20 cellular contexts compared by ENCODE assay signal in genomic region chr4:107843394-107843793, GRCh38. TPM values are rescaled to one million over a fixed set of nuclear protein-coding genes. Genes with fewer than 3 reads are reported as not detected.
DNase-seq lines count a peak whose midpoint lies in the region; TF ChIP-seq lines count a peak whose summit lies in the region.
"Had no signal": no experiment of that assay in that cellular context is flagged by ENCODE, and none has a peak within 500 bp of the region (broad histone marks: within the 10 kb centered on the region; RNA-seq: fewer than 3 reads in every experiment).

No MANE protein-coding gene starts in this region.

- no peaks in the 10 kb centered on the region for H3K4me1 ChIP-seq in mesendoderm (ENCODE audit: control insufficient read depth, low read depth, low read length)

- H2BK120ac ChIP-seq in mesendoderm (ENCODE audit: low read depth, low read length): no peak overlapping the region

- H3K56ac ChIP-seq in mesendoderm (ENCODE audit: low read length): no peak overlapping the region

- no peak overlapping the region for H3K9ac ChIP-seq in mesendoderm (ENCODE audit: low read length)
- H3K9ac ChIP-seq: GM23248 had no signal

- H3K27ac Mint-ChIP-seq in CD14-positive monocyte: peak overlapping the region; percentile 63 to 92 (median 88)
- H3K27ac Mint-ChIP-seq in dendritic cell treated with granulocyte-macrophage colony-stimulating factor and Interleukin-4, amounts not matched to agents 40 ng/mL and 50 ng/mL, for 4 days: peak overlapping the region; percentile 67

- H3K27me3 Mint-ChIP-seq in CD14-positive monocyte (ENCODE audit: low read depth in 3 of 3): peaks cover 0 to 1% (median 0%) of the 10 kb centered on the region in 3 donors
- H3K27me3 Mint-ChIP-seq in dendritic cell treated with granulocyte-macrophage colony-stimulating factor and Interleukin-4, amounts not matched to agents 40 ng/mL and 50 ng/mL, for 4 days: no peaks in the 10 kb centered on the region

- H2BK15ac ChIP-seq in mesendoderm (replicated peaks; ENCODE audit: low read depth): no peak overlapping the region

- H3K18ac ChIP-seq in mesendoderm (ENCODE audit: low read length): no peak overlapping the region

- H3K23ac ChIP-seq in mesendoderm (ENCODE audit: low read length): no peak overlapping the region

- H3K36me3 ChIP-seq in mesendoderm (ENCODE audit: control insufficient read depth, insufficient read depth, low read length): no peaks in the 10 kb centered on the region

- no peaks in the 10 kb centered on the region for H3K79me2 ChIP-seq in mesendoderm (ENCODE audit: control insufficient read depth, insufficient read depth, low read length)

- no peak overlapping the region for H2BK5ac ChIP-seq in mesendoderm (ENCODE audit: low read length)

- no peak overlapping the region for H2AK5ac ChIP-seq in mesendoderm (ENCODE audit: low read length)

- H3K4me3 Mint-ChIP-seq in CD14-positive monocyte: no peak overlapping the region
- no peak overlapping the region for H3K4me3 Mint-ChIP-seq in dendritic cell treated with granulocyte-macrophage colony-stimulating factor and Interleukin-4, amounts not matched to agents 40 ng/mL and 50 ng/mL, for 4 days

- peaks cover 11 to 28% of the 10 kb centered on the region in 2 donors for H3K36me3 Mint-ChIP-seq in CD14-positive monocyte
- no peaks in the 10 kb centered on the region for H3K36me3 Mint-ChIP-seq in dendritic cell treated with granulocyte-macrophage colony-stimulating factor and Interleukin-4, amounts not matched to agents 40 ng/mL and 50 ng/mL, for 4 days (ENCODE audit: low read depth)

- H4K8ac ChIP-seq in mesendoderm (ENCODE audit: low read depth, low read length): no peak overlapping the region

- no peak overlapping the region for H3K4me3 ChIP-seq in mesendoderm (ENCODE audit: low read length)
- H3K4me3 ChIP-seq: GM23248 had no signal

- TF ChIP-seq CTCF in CD14-positive monocyte (IDR thresholded peaks at IDR 0.05): no peak

- no peaks in the 10 kb centered on the region for H3K27me3 ChIP-seq in mesendoderm (ENCODE audit: insufficient read depth, low read length, poor library complexity)

- H3K4ac ChIP-seq in mesendoderm (ENCODE audit: low read depth, low read length): no peak overlapping the region

- peaks cover 0 to 5% (median 4%) of the 10 kb centered on the region in 7 donors for H3K9me3 Mint-ChIP-seq in CD14-positive monocyte
- peaks cover 9% of the 10 kb centered on the region for H3K9me3 Mint-ChIP-seq in dendritic cell treated with granulocyte-macrophage colony-stimulating factor and Interleukin-4, amounts not matched to agents 40 ng/mL and 50 ng/mL, for 4 days

- no peaks in the 10 kb centered on the region for H3K79me1 ChIP-seq in mesendoderm (ENCODE audit: low read length)

- H4K5ac ChIP-seq in mesendoderm (ENCODE audit: low read length): no peak overlapping the region

- no peak overlapping the region for H3K4me2 ChIP-seq in mesendoderm (ENCODE audit: low read length)

- DNase-seq in DMS153 (lab: John Stamatoyannopoulos, UW) (peak; percentile 27), DMS153 treated with DMSO at 0.1 percent for 48 hours (lab: John Stamatoyannopoulos, UW; ENCODE audit: unreplicated experiment) (no peak), CD14-positive monocyte (ENCODE audit: low spot score) (no peak), mesendoderm (peak; percentile 54), mesenteric fat pad (ENCODE audit: low spot score) (no peak), hippocampal formation (lab: John Stamatoyannopoulos, UW) (no peak)
- no peak for DNase-seq in activated naive CD4-positive, alpha-beta T cell treated with Interleukin-2 at 50 U/mL for 16 hours
- DNase-seq: 8988T; C1 segment of cervical spinal cord; COR-L47; GF-D8; GM23248; KBM-7; NCI-H1048; NCI-H1694 treated with DMSO at 0.1 percent for 48 hours; NCI-H524; NK-92 treated with Interleukin-12 subunit alpha and Interleukin-12 subunit beta, amount 100 ng/mL, for 24 hours had no signal

- intact Hi-C loops in CD14-positive monocyte (cut with micrococcal nuclease): no loop called here
- intact Hi-C loops in dendritic cell treated with granulocyte-macrophage colony-stimulating factor and Interleukin-4, amounts not matched to agents 40 ng/mL and 50 ng/mL, for 4 days (cut with micrococcal nuclease): loop anchor here (5.0 kb wide), 1 partner anchor 54 kb away; no protein-coding TSS in a partner anchor

- H3K4me1 Mint-ChIP-seq in CD14-positive monocyte: peaks cover 56% of the 10 kb centered on the region
- peaks cover 48% of the 10 kb centered on the region for H3K4me1 Mint-ChIP-seq in dendritic cell treated with granulocyte-macrophage colony-stimulating factor and Interleukin-4, amounts not matched to agents 40 ng/mL and 50 ng/mL, for 4 days (ENCODE audit: low read depth)

- no peak overlapping the region for H3K27ac ChIP-seq in mesendoderm (ENCODE audit: low read depth, low read length)
- H3K27ac ChIP-seq: GM23248, HL-60, RWPE1 had no signal

- no CpG with 5 or more reads among the region's 1 CpG for WGBS in mesendoderm (ENCODE audit: extremely low coverage, insufficient coverage, low lambda C conversion rate)

RNA-seq across cellular contexts. Expression of gene SGMS2, which starts 18.7 kb away (rescaled TPM):
- 10 to 100 TPM; 20.8 to 32.7 TPM for polyA plus RNA-seq in CD14-positive monocyte
- polyA plus RNA-seq in mesendoderm (2013, experiment 1 of 2): 0.28 TPM
- polyA plus RNA-seq in mesendoderm (2013, experiment 2 of 2): 0.24 TPM
- 26.3 TPM for total RNA-seq in mesenteric fat pad

Comparison
In these comparisons a context has a peak if more than half of its experiments do, and no peak if none do; other contexts are left out.
1. DNase-seq: peak in DMS153 (single experiment) and mesendoderm (single experiment); none in DMS153 treated with DMSO at 0.1 percent for 48 hours (single experiment), CD14-positive monocyte (single experiment), mesenteric fat pad (single experiment), hippocampal formation (0 of 2) and activated naive CD4-positive, alpha-beta T cell treated with Interleukin-2 at 50 U/mL for 16 hours (single experiment).